22 cellular contexts compared by ENCODE assay signal in genomic region chr16:57489229-57489628, GRCh38.
"Had no signal": no experiment of that assay in that cellular context is flagged by ENCODE, and none has a peak within 500 bp of the region (broad histone marks: within the 10 kb centered on the region; RNA-seq: fewer than 3 reads in every experiment).

No MANE protein-coding gene starts in this region.

- H3K27ac ChIP-seq: SJSA1, SK-N-MC had no signal

- H3K36me3 ChIP-seq: MG63, SJSA1 had no signal

- H3K9me3 ChIP-seq: MG63, SJSA1 had no signal

- H3K4me3 ChIP-seq: MG63, SJSA1, SK-N-MC had no signal

- DNase-seq: IMR-90, Karpas-422, KG1, MG63, NCI-H1092, NCI-H1105 treated with DMSO at 0.1 percent for 48 hours, NCI-H1417 treated with DMSO at 0.1 percent for 48 hours, NCI-H146, NCI-H1694 treated with DMSO at 0.1 percent for 48 hours, NCI-H1930, NCI-H2081, NCI-H2107, NCI-H226, NCI-H446, NCI-H510A, NCI-H524 treated with DMSO at 0.1 percent for 48 hours, NCI-H69, Right ventricle myocardium superior, RPMI8226, SIG-M5 had no signal
